In the genomic region with DNA sequence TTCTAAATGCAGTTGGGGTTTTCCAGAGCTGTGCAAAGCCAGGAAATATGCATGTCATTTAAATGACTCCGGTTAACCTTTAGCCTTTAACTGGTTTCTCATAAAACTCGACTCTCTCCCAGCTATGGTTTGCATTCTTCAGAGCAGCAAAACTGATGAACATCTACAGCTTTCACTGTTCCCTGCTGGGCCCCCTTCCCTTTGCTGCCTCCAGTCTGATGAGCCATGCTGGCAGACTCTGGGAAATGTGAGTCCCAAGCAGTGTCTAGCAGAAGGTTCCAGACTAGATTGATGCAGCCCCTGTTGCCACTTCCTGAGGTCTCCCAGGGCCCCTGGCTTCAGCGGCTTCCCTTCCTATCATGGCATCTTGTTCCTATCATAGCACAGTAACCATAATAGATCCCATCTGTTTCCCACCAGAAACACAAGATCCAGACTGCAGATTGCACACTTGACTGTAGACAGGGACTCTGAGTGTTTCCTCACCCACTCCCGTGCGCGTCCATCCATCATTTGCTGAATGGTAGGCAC, we compare ENCODE assay signal across 1 cellular context.
TF ChIP-seq lines count a peak whose summit lies in the region.

No MANE protein-coding gene starts in this region.

TF ChIP-seq in GM12878, 131 proteins besides CTCF, POLR2A, EP300 and RAD21 (continued from another document):
- TF ChIP-seq, protein P1, sequence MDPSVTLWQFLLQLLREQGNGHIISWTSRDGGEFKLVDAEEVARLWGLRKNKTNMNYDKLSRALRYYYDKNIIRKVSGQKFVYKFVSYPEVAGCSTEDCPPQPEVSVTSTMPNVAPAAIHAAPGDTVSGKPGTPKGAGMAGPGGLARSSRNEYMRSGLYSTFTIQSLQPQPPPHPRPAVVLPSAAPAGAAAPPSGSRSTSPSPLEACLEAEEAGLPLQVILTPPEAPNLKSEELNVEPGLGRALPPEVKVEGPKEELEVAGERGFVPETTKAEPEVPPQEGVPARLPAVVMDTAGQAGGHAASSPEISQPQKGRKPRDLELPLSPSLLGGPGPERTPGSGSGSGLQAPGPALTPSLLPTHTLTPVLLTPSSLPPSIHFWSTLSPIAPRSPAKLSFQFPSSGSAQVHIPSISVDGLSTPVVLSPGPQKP (IDR thresholded peaks at IDR 0.05; ENCODE audit: low read depth, low read length), result no peak
- TF ChIP-seq RUNX3 (IDR thresholded peaks at IDR 0.05; ENCODE audit: low read length), result peak; percentile 24; the same call in 1 of the 2 replicates
- TF ChIP-seq IKZF1 (conservative IDR thresholded peaks at IDR 0.05), result peak; percentile 26; the same call in 1 of the 2 replicates
- TF ChIP-seq ZNF622 (IDR thresholded peaks at IDR 0.05), result no peak
- TF ChIP-seq, protein P2, sequence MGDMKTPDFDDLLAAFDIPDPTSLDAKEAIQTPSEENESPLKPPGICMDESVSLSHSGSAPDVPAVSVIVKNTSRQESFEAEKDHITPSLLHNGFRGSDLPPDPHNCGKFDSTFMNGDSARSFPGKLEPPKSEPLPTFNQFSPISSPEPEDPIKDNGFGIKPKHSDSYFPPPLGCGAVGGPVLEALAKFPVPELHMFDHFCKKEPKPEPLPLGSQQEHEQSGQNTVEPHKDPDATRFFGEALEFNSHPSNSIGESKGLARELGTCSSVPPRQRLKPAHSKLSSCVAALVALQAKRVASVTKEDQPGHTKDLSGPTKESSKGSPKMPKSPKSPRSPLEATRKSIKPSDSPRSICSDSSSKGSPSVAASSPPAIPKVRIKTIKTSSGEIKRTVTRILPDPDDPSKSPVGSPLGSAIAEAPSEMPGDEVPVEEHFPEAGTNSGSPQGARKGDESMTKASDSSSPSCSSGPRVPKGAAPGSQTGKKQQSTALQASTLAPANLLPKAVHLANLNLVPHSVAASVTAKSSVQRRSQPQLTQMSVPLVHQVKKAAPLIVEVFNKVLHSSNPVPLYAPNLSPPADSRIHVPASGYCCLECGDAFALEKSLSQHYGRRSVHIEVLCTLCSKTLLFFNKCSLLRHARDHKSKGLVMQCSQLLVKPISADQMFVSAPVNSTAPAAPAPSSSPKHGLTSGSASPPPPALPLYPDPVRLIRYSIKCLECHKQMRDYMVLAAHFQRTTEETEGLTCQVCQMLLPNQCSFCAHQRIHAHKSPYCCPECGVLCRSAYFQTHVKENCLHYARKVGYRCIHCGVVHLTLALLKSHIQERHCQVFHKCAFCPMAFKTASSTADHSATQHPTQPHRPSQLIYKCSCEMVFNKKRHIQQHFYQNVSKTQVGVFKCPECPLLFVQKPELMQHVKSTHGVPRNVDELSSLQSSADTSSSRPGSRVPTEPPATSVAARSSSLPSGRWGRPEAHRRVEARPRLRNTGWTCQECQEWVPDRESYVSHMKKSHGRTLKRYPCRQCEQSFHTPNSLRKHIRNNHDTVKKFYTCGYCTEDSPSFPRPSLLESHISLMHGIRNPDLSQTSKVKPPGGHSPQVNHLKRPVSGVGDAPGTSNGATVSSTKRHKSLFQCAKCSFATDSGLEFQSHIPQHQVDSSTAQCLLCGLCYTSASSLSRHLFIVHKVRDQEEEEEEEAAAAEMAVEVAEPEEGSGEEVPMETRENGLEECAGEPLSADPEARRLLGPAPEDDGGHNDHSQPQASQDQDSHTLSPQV (IDR thresholded peaks at IDR 0.05), result 0 out of 2 replicates have a peak, but pooled peaks have one; percentile 11
- TF ChIP-seq EGR1 (IDR thresholded peaks at IDR 0.05; ENCODE audit: borderline replicate concordance in 1 of 2, low read depth in 2 of 2, low read length in 2 of 2), result no peak
- TF ChIP-seq RELA (IDR thresholded peaks at IDR 0.05; ENCODE audit: borderline replicate concordance, partially characterized antibody), result no peak
- TF ChIP-seq FOXK2 (IDR thresholded peaks at IDR 0.05), result no peak
- TF ChIP-seq NFYA (IDR thresholded peaks at IDR 0.05; ENCODE audit: borderline replicate concordance, low read depth, low read length), result no peak
- no peak for TF ChIP-seq NR2C2 (IDR thresholded peaks at IDR 0.05; ENCODE audit: borderline replicate concordance, control insufficient read depth, insufficient read length, low read depth)
- TF ChIP-seq CHD2 (IDR thresholded peaks at IDR 0.05; ENCODE audit: borderline replicate concordance, low read depth, low read length), result no peak
